Comparison of ENCODE assay signal across 1 cellular context in the genomic region with DNA sequence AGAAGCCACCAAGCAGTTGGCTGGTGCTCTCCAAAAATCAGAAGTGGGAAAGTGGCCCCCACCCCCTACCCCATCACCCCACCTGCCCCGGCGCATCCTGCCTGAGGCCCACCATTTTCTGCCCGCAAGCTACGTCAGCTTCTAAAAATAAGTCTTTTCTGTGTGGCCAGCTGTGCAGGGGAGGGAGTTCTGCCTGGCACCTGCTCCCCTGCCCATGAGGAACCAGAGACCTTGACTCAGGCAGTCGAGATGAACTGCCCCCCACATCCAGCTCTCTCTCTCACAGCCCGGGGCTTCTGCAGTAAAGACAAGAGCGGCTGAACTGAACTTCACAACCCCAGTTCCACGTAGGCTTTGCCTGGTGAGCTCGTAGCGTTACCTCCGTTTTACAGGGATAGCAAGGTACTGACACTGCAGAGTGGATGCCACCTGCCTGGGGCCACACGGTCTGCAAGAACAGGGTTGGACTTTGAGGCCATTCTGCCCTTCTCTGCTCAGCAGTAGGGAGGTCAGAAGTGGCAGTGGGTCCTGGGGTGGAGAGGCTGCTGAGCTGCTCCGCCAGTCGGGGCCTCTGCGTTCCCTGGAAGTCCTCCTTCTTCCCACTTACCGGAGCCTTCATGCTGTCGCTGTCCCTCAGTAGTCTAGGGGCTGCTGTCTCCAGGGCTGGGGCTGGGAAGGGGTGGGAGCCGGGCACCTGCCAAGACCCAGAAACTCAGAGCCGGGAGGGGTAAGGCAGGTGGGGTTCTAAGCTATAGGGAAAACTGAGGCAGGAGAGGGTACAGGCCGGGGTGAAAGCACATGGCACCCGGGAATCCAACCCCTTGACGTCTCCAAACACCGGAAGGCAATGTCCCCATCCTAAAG.
A peak's percentile ranks its signal among the peaks of the same experiment; 100 is the strongest.
TF ChIP-seq lines count a peak whose summit lies in the region.

No MANE protein-coding gene starts in this region.

TF ChIP-seq in GM12878, 131 proteins besides CTCF, POLR2A, EP300 and RAD21:
- TF ChIP-seq MYC (IDR thresholded peaks at IDR 0.05; ENCODE audit: insufficient read depth, insufficient read length, insufficient replicate concordance, low read length, severe bottlenecking) (no peak), RUNX3 (IDR thresholded peaks at IDR 0.05; ENCODE audit: low read length) (peak; percentile 76), MXI1 (IDR thresholded peaks at IDR 0.05; ENCODE audit: low read depth, low read length) (0 out of 2 replicates have a peak, but pooled peaks have one; percentile 34), CHD4 (IDR thresholded peaks at IDR 0.05) (no peak), TAF1 (IDR thresholded peaks at IDR 0.05; ENCODE audit: borderline replicate concordance, low read depth, low read length) (0 out of 2 replicates have a peak, but pooled peaks have one; percentile 32), SMC3 (IDR thresholded peaks at IDR 0.05; ENCODE audit: borderline replicate concordance, low read length) (peak; percentile 14; the same call in 1 of the 2 replicates), CHD2 (IDR thresholded peaks at IDR 0.05; ENCODE audit: borderline replicate concordance, low read depth, low read length) (0 out of 2 replicates have a peak, but pooled peaks have one; percentile 24), SMAD5 (IDR thresholded peaks at IDR 0.05; ENCODE audit: low read depth) (0 out of 2 replicates have a peak, but pooled peaks have one; percentile 25), ATF7 (IDR thresholded peaks at IDR 0.05; ENCODE audit: low read depth) (peak; percentile 83), NBN (IDR thresholded peaks at IDR 0.05) (no peak), IKZF1 (conservative IDR thresholded peaks at IDR 0.05) (peak; percentile 20; the same call in 1 of the 2 replicates), BCL3 (IDR thresholded peaks at IDR 0.05; ENCODE audit: borderline replicate concordance, insufficient read depth, low read depth, low read length, poor library complexity, severe bottlenecking) (peak; percentile 58), YY1 (IDR thresholded peaks at IDR 0.05; ENCODE audit: low read depth, low read length) (peak; percentile 76), POU2F2 (IDR thresholded peaks at IDR 0.05; ENCODE audit: borderline replicate concordance, low read depth, low read length) (peak; percentile 32; the same call in 1 of the 3 replicates), SUZ12 (IDR thresholded peaks at IDR 0.05; ENCODE audit: unreplicated experiment) (no peak), MEF2B (IDR thresholded peaks at IDR 0.05; ENCODE audit: partially characterized antibody, poor library complexity, severe bottlenecking) (peak; percentile 69), TCF12 (IDR thresholded peaks at IDR 0.05; ENCODE audit: low read depth, low read length) (peak; percentile 97), SMAD1 (IDR thresholded peaks at IDR 0.05; ENCODE audit: low read depth, partially characterized antibody) (no peak), POLR2AphosphoS5 (IDR thresholded peaks at IDR 0.05; ENCODE audit: low read length) (peak; percentile 81), PAX5 (IDR thresholded peaks at IDR 0.05; ENCODE audit: borderline replicate concordance, low read depth, low read length) (peak; percentile 51; the same call in 1 of the 2 replicates), MLLT1 (IDR thresholded peaks at IDR 0.05) (0 out of 2 replicates have a peak, but pooled peaks have one; percentile 28), BHLHE40 (IDR thresholded peaks at IDR 0.05; ENCODE audit: borderline replicate concordance in 1 of 2, low read depth in 2 of 2, low read length in 1 of 2) (peak; percentile 37 to 51; a peak in 3 of 4 replicates), BCL11A (IDR thresholded peaks at IDR 0.05; ENCODE audit: low read depth, low read length) (peak; percentile 60; the same call in 1 of the 2 replicates), IKZF2 (IDR thresholded peaks at IDR 0.05) (0 out of 4 replicates have a peak, but pooled peaks of 1 of the 2 experiments have one; percentile 32), SP1 (IDR thresholded peaks at IDR 0.05; ENCODE audit: low read depth, low read length) (peak; percentile 36), TCF3 (IDR thresholded peaks at IDR 0.05; ENCODE audit: borderline replicate concordance, insufficient read depth, low read depth, low read length) (peak; percentile 84), CREB1 (IDR thresholded peaks at IDR 0.05; ENCODE audit: low read depth) (peak; percentile 67; the same call in 1 of the 2 replicates), ZNF592 (IDR thresholded peaks at IDR 0.05) (no peak), CREM (IDR thresholded peaks at IDR 0.05; ENCODE audit: low read depth) (peak; percentile 62; the same call in 1 of the 2 replicates), CBX5 (IDR thresholded peaks at IDR 0.05; ENCODE audit: low read depth) (no peak), MEF2A (IDR thresholded peaks at IDR 0.05; ENCODE audit: insufficient read depth, low read depth, low read length) (peak; percentile 94), DPF2 (IDR thresholded peaks at IDR 0.05) (peak; percentile 35; the same call in 1 of the 2 replicates)
- TF ChIP-seq, protein P1, sequence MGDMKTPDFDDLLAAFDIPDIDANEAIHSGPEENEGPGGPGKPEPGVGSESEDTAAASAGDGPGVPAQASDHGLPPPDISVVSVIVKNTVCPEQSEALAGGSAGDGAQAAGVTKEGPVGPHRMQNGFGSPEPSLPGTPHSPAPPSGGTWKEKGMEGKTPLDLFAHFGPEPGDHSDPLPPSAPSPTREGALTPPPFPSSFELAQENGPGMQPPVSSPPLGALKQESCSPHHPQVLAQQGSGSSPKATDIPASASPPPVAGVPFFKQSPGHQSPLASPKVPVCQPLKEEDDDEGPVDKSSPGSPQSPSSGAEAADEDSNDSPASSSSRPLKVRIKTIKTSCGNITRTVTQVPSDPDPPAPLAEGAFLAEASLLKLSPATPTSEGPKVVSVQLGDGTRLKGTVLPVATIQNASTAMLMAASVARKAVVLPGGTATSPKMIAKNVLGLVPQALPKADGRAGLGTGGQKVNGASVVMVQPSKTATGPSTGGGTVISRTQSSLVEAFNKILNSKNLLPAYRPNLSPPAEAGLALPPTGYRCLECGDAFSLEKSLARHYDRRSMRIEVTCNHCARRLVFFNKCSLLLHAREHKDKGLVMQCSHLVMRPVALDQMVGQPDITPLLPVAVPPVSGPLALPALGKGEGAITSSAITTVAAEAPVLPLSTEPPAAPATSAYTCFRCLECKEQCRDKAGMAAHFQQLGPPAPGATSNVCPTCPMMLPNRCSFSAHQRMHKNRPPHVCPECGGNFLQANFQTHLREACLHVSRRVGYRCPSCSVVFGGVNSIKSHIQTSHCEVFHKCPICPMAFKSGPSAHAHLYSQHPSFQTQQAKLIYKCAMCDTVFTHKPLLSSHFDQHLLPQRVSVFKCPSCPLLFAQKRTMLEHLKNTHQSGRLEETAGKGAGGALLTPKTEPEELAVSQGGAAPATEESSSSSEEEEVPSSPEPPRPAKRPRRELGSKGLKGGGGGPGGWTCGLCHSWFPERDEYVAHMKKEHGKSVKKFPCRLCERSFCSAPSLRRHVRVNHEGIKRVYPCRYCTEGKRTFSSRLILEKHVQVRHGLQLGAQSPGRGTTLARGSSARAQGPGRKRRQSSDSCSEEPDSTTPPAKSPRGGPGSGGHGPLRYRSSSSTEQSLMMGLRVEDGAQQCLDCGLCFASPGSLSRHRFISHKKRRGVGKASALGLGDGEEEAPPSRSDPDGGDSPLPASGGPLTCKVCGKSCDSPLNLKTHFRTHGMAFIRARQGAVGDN (IDR thresholded peaks at IDR 0.05) = 0 out of 2 replicates have a peak, but pooled peaks have one; percentile 38
- TF ChIP-seq, protein P2, sequence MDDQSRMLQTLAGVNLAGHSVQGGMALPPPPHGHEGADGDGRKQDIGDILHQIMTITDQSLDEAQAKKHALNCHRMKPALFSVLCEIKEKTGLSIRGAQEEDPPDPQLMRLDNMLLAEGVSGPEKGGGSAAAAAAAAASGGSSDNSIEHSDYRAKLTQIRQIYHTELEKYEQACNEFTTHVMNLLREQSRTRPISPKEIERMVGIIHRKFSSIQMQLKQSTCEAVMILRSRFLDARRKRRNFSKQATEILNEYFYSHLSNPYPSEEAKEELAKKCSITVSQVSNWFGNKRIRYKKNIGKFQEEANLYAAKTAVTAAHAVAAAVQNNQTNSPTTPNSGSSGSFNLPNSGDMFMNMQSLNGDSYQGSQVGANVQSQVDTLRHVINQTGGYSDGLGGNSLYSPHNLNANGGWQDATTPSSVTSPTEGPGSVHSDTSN (IDR thresholded peaks at IDR 0.05; ENCODE audit: insufficient replicate concordance, low read depth, low read length) = peak; percentile 12
- TF ChIP-seq, protein P3, sequence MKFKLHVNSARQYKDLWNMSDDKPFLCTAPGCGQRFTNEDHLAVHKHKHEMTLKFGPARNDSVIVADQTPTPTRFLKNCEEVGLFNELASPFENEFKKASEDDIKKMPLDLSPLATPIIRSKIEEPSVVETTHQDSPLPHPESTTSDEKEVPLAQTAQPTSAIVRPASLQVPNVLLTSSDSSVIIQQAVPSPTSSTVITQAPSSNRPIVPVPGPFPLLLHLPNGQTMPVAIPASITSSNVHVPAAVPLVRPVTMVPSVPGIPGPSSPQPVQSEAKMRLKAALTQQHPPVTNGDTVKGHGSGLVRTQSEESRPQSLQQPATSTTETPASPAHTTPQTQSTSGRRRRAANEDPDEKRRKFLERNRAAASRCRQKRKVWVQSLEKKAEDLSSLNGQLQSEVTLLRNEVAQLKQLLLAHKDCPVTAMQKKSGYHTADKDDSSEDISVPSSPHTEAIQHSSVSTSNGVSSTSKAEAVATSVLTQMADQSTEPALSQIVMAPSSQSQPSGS (IDR thresholded peaks at IDR 0.05; ENCODE audit: low read length) = peak; percentile 89
